8 cellular contexts compared by ENCODE assay signal in genomic region chr2:74037379-74037860, GRCh38. TPM values are rescaled to one million over a fixed set of nuclear protein-coding genes. Genes with fewer than 3 reads are reported as not detected.
DNase-seq lines count a peak whose midpoint lies in the region; ATAC-seq and TF ChIP-seq lines count a peak whose summit lies in the region.

No MANE protein-coding gene starts in this region.

- H3K27ac Mint-ChIP-seq in WTC11 = peak overlapping the region; percentile 5; the same call in 1 of the 2 replicates
- peak overlapping the region; percentile 32 to 47 for H3K27ac Mint-ChIP-seq in natural killer cell treated with Interleukin-12 subunit alpha and Interleukin-12 subunit beta and Interleukin-15 and Interleukin-18, amount 100 ng/mL, for 72 hours

- H3K4me1 Mint-ChIP-seq in WTC11 = peaks cover 31% of the 10 kb centered on the region
- H3K4me1 Mint-ChIP-seq in natural killer cell treated with Interleukin-12 subunit alpha and Interleukin-12 subunit beta and Interleukin-15 and Interleukin-18, amount 100 ng/mL, for 72 hours (ENCODE audit: low read depth in 2 of 2) = peaks cover 72 to 76% of the 10 kb centered on the region in 2 donors

- CTCF ChIA-PET in WTC11 (lab: Charles Lee) = no interaction called here

- no peaks in the 10 kb centered on the region for H3K36me3 Mint-ChIP-seq in WTC11
- no peaks in the 10 kb centered on the region for H3K36me3 Mint-ChIP-seq in natural killer cell treated with Interleukin-12 subunit alpha and Interleukin-12 subunit beta and Interleukin-15 and Interleukin-18, amount 100 ng/mL, for 72 hours

- peak; percentile 42 for DNase-seq in activated CD8-positive, alpha-beta memory T cell treated with anti-CD3 and anti-CD28 coated beads, Interleukin-2, amount 50 U/mL, for 48 hours
- no peak for DNase-seq in activated CD8-positive, alpha-beta memory T cell treated with anti-CD3 and anti-CD28 coated beads for 24 hours
- DNase-seq in WTC11 (ENCODE audit: low spot score) (no peak), NCI-H2081 (lab: John Stamatoyannopoulos, UW) (no peak), H7 (no peak)
- DNase-seq in natural killer cell treated with Interleukin-12 subunit alpha and Interleukin-12 subunit beta and Interleukin-15 and Interleukin-18, amount 100 ng/mL, for 72 hours (ENCODE audit: low spot score) = no peak
- no peak for DNase-seq in activated T-cell treated with anti-CD3 and anti-CD28 coated beads, Interleukin-2, amount 50 U/mL, for 48 hours

- POLR2A ChIA-PET in WTC11 (lab: Charles Lee) = no interaction called here

- H3K9me3 Mint-ChIP-seq in WTC11 = no peaks in the 10 kb centered on the region
- peaks cover 3% of the 10 kb centered on the region for H3K9me3 Mint-ChIP-seq in natural killer cell treated with Interleukin-12 subunit alpha and Interleukin-12 subunit beta and Interleukin-15 and Interleukin-18, amount 100 ng/mL, for 72 hours

- no peaks in the 10 kb centered on the region for H3K36me3 ChIP-seq in H7 (replicated peaks; ENCODE audit: control insufficient read depth, insufficient read depth, low read length)

- no peaks in the 10 kb centered on the region for H3K27me3 ChIP-seq in H7 (ENCODE audit: control insufficient read depth, insufficient read depth, low read length)

- no peaks in the 10 kb centered on the region for H3K27me3 Mint-ChIP-seq in WTC11 (ENCODE audit: low read depth)
- H3K27me3 Mint-ChIP-seq in natural killer cell treated with Interleukin-12 subunit alpha and Interleukin-12 subunit beta and Interleukin-15 and Interleukin-18, amount 100 ng/mL, for 72 hours = no peaks in the 10 kb centered on the region

- no peak for TF ChIP-seq CTCF in WTC11 (IDR thresholded peaks at IDR 0.05)

- no peak overlapping the region for H3K4me3 Mint-ChIP-seq in WTC11
- peak overlapping the region; percentile 30 for H3K4me3 Mint-ChIP-seq in natural killer cell treated with Interleukin-12 subunit alpha and Interleukin-12 subunit beta and Interleukin-15 and Interleukin-18, amount 100 ng/mL, for 72 hours

- peak; percentile 27 for ATAC-seq in HG03108 (IDR thresholded peaks at IDR 0.05; ENCODE audit: unreplicated experiment)
- no peak for ATAC-seq in WTC11
- no peak for ATAC-seq in natural killer cell treated with Interleukin-12 subunit alpha and Interleukin-12 subunit beta and Interleukin-15 and Interleukin-18, amount 100 ng/mL, for 72 hours

- H3K4me3 ChIP-seq in H7 (ENCODE audit: insufficient read depth, low read depth, low read length) = no peak overlapping the region

TF ChIP-seq in WTC11, 78 proteins besides CTCF, POLR2A, EP300 and RAD21:
- TF ChIP-seq ZNF532 (CRISPR knock-in tag; IDR thresholded peaks at IDR 0.05; ENCODE audit: borderline replicate concordance) = no peak
- no peak for TF ChIP-seq ATF3 (CRISPR knock-in tag; conservative IDR thresholded peaks at IDR 0.05)
- TF ChIP-seq ZNF423 (CRISPR knock-in tag; IDR thresholded peaks at IDR 0.05) = no peak
- no peak for TF ChIP-seq JUN (CRISPR knock-in tag; IDR thresholded peaks at IDR 0.05)
- no peak for TF ChIP-seq JAZF1 (CRISPR knock-in tag; IDR thresholded peaks at IDR 0.05)

RNA-seq across cellular contexts. Expression of gene TET3, which starts 52.7 kb away (rescaled TPM):
- total RNA-seq in WTC11 (2021) = 16.4 to 19.3 TPM (median 18.2 TPM) in 3 replicates
- total RNA-seq in natural killer cell treated with Interleukin-12 subunit alpha and Interleukin-12 subunit beta and Interleukin-15 and Interleukin-18, amount 100 ng/mL, for 72 hours = 10 to 100 TPM; 29.3 to 70.3 TPM
- total RNA-seq in H7 (2014; rRNA removed; shearing (Covaris generic)) = 7.2 and 7.3 TPM in 2 replicates
